Comparison of ENCODE assay signal across 1 cellular context in genomic region chr15:66270932-66271331, GRCh38.
TF ChIP-seq lines count a peak whose summit lies in the region.

No MANE protein-coding gene starts in this region.

TF ChIP-seq in K562, 482 proteins besides CTCF, POLR2A, EP300 and RAD21:
- no peak for TF ChIP-seq CHD7 (IDR thresholded peaks at IDR 0.05; ENCODE audit: low read depth, low read length)
- TF ChIP-seq, protein P1, sequence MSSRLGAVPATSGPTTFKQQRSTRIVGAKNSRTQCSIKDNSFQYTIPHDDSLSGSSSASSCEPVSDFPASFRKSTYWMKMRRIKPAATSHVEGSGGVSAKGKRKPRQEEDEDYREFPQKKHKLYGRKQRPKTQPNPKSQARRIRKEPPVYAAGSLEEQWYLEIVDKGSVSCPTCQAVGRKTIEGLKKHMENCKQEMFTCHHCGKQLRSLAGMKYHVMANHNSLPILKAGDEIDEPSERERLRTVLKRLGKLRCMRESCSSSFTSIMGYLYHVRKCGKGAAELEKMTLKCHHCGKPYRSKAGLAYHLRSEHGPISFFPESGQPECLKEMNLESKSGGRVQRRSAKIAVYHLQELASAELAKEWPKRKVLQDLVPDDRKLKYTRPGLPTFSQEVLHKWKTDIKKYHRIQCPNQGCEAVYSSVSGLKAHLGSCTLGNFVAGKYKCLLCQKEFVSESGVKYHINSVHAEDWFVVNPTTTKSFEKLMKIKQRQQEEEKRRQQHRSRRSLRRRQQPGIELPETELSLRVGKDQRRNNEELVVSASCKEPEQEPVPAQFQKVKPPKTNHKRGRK (tag; IDR thresholded peaks at IDR 0.05) = peak; percentile 76
